In genomic region chr16:89922477-89922883, GRCh38 we compare ENCODE assay signal across 8 cellular contexts. TPM values are rescaled to one million over a fixed set of nuclear protein-coding genes. Genes with fewer than 3 reads are reported as not detected.
DNase-seq lines count a peak whose midpoint lies in the region; ATAC-seq and TF ChIP-seq lines count a peak whose summit lies in the region.

No MANE protein-coding gene starts in this region.

- H3K36me3 Mint-ChIP-seq in natural killer cell treated with Interleukin-12 subunit alpha and Interleukin-12 subunit beta and Interleukin-15 and Interleukin-18, amount 100 ng/mL, for 72 hours = no peaks in the 10 kb centered on the region

- H3K9me3 ChIP-seq in ES-I3 (ENCODE audit: control insufficient read depth, insufficient read depth, low read length) = no peaks in the 10 kb centered on the region
- no peaks in the 10 kb centered on the region for H3K9me3 ChIP-seq in Loucy (ENCODE audit: insufficient read depth, low read depth, low read length)

- ATAC-seq in natural killer cell treated with Interleukin-12 subunit alpha and Interleukin-12 subunit beta and Interleukin-15 and Interleukin-18, amount 100 ng/mL, for 72 hours = peak; percentile 43 to 47
- ATAC-seq in GM18519 (IDR thresholded peaks at IDR 0.05; ENCODE audit: low FRiP score, unreplicated experiment) (no peak), GM18907 (IDR thresholded peaks at IDR 0.05; ENCODE audit: unreplicated experiment) (no peak)

- peaks cover 12 to 13% of the 10 kb centered on the region in 2 donors for H3K27me3 Mint-ChIP-seq in natural killer cell treated with Interleukin-12 subunit alpha and Interleukin-12 subunit beta and Interleukin-15 and Interleukin-18, amount 100 ng/mL, for 72 hours

- no peaks in the 10 kb centered on the region for H3K9me2 ChIP-seq in Loucy (replicated peaks; ENCODE audit: low read depth, low read length)

- H3K27ac Mint-ChIP-seq in natural killer cell treated with Interleukin-12 subunit alpha and Interleukin-12 subunit beta and Interleukin-15 and Interleukin-18, amount 100 ng/mL, for 72 hours = peak overlapping the region; percentile 69 to 79

- H3K4me2 ChIP-seq in Loucy (ENCODE audit: low read depth, low read length, poor library complexity, severe bottlenecking) = peak overlapping the region; percentile 95

- DNase-seq in activated CD8-positive, alpha-beta memory T cell treated with anti-CD3 and anti-CD28 coated beads, Interleukin-2, amount 50 U/mL, for 48 hours = peak; percentile 76
- DNase-seq in fibroblast of pulmonary artery (ENCODE audit: low read depth) (peak; percentile 90), HEK293T (ENCODE audit: extremely low spot score) (no peak)
- DNase-seq in natural killer cell treated with Interleukin-12 subunit alpha and Interleukin-12 subunit beta and Interleukin-15 and Interleukin-18, amount 100 ng/mL, for 72 hours (ENCODE audit: low spot score) = peak; percentile 75

- H3K9me3 Mint-ChIP-seq in natural killer cell treated with Interleukin-12 subunit alpha and Interleukin-12 subunit beta and Interleukin-15 and Interleukin-18, amount 100 ng/mL, for 72 hours = no peaks in the 10 kb centered on the region

- no peaks in the 10 kb centered on the region for H3F3A ChIP-seq in Loucy (ENCODE audit: low read depth)

- CTCF ChIA-PET in HEK293T (lab: Yijun Ruan, JAX) = interaction anchor here (1.6 to 2.2 kb wide), 2 partner anchors 12 to 14 kb away, joined by 8 to 16 read pairs; no protein-coding TSS in a partner anchor

- H4K20me1 ChIP-seq in Loucy (ENCODE audit: insufficient read depth, low read length, poor library complexity, severe bottlenecking) = no peaks in the 10 kb centered on the region

- peak overlapping the region; percentile 90 for H3K4me3 Mint-ChIP-seq in natural killer cell treated with Interleukin-12 subunit alpha and Interleukin-12 subunit beta and Interleukin-15 and Interleukin-18, amount 100 ng/mL, for 72 hours

- no peak overlapping the region for H2AFZ ChIP-seq in Loucy (ENCODE audit: low read length)

- peaks cover 18% of the 10 kb centered on the region; the same call in 1 of the 2 replicates for H3K79me2 ChIP-seq in Loucy (ENCODE audit: insufficient read depth, low read length)

- H3K27me3 ChIP-seq in Loucy (ENCODE audit: insufficient read depth, low read length, poor library complexity, severe bottlenecking) = no peaks in the 10 kb centered on the region

- TF ChIP-seq CTCF in Loucy (conservative IDR thresholded peaks at IDR 0.05; ENCODE audit: low read length) (no peak), fibroblast of pulmonary artery (IDR thresholded peaks at IDR 0.05; ENCODE audit: low read length, missing control alignments) (no peak)

- peaks cover 14% of the 10 kb centered on the region; the same call in 1 of the 2 replicates for H3K4me1 ChIP-seq in ES-I3 (ENCODE audit: insufficient read depth, low read length)
- peaks cover 37% of the 10 kb centered on the region for H3K4me1 ChIP-seq in Loucy (ENCODE audit: insufficient read depth, low read length, poor library complexity, severe bottlenecking)

- H3K4me3 ChIP-seq in Loucy (ENCODE audit: low read length, poor library complexity, severe bottlenecking) = peak overlapping the region; percentile 81
- peak overlapping the region; percentile 83 for H3K4me3 ChIP-seq in fibroblast of pulmonary artery (replicated peaks; ENCODE audit: low read depth, low read length)

- POLR2A ChIA-PET in HEK293T (lab: Yijun Ruan, JAX) = interaction anchor here (0.6 to 5.1 kb wide), 9 partner anchors 10 to 212 kb away, joined by 3 to 34 read pairs (median 7); partner anchors contain the start of gene TCF25

- peaks cover 24% of the 10 kb centered on the region in 2 donors for H3K4me1 Mint-ChIP-seq in natural killer cell treated with Interleukin-12 subunit alpha and Interleukin-12 subunit beta and Interleukin-15 and Interleukin-18, amount 100 ng/mL, for 72 hours (ENCODE audit: low read depth in 2 of 2)

- H3K9ac ChIP-seq in ES-I3 (ENCODE audit: low read depth, low read length) (peak overlapping the region; percentile 70), Loucy (ENCODE audit: low read depth, low read length, poor library complexity, severe bottlenecking) (peak overlapping the region; percentile 73)

- H3K36me3 ChIP-seq in ES-I3 (ENCODE audit: insufficient read depth, low read length) = no peaks in the 10 kb centered on the region
- no peaks in the 10 kb centered on the region for H3K36me3 ChIP-seq in Loucy (ENCODE audit: insufficient read depth, low read length)

TF ChIP-seq in HEK293T, 16 proteins besides CTCF, POLR2A, EP300 and RAD21:
- TF ChIP-seq TARDBP (IDR thresholded peaks at IDR 0.05) = no peak
- TF ChIP-seq CTBP1 (IDR thresholded peaks at IDR 0.05; ENCODE audit: borderline replicate concordance) = no peak
- no peak for TF ChIP-seq SP1 (IDR thresholded peaks at IDR 0.05)
- no peak for TF ChIP-seq ZNF384 (IDR thresholded peaks at IDR 0.05)
- no peak for TF ChIP-seq HDGF (IDR thresholded peaks at IDR 0.05; ENCODE audit: borderline replicate concordance)
- no peak for TF ChIP-seq SUZ12 (IDR thresholded peaks at IDR 0.05)
- no peak for TF ChIP-seq BHLHE40 (IDR thresholded peaks at IDR 0.05; ENCODE audit: borderline replicate concordance)
- no peak for TF ChIP-seq ARNT (IDR thresholded peaks at IDR 0.05)
- no peak; the same call in 1 of the 2 replicates for TF ChIP-seq L3MBTL2 (conservative IDR thresholded peaks at IDR 0.05)
- TF ChIP-seq FOXM1 (IDR thresholded peaks at IDR 0.05; ENCODE audit: borderline replicate concordance) = no peak
- TF ChIP-seq FOXK2 (IDR thresholded peaks at IDR 0.05) = no peak
- no peak for TF ChIP-seq NFRKB (IDR thresholded peaks at IDR 0.05)
- no peak for TF ChIP-seq FOXA1 (IDR thresholded peaks at IDR 0.05)
- TF ChIP-seq PKNOX1 (IDR thresholded peaks at IDR 0.05) = no peak
- no peak for TF ChIP-seq ELF4 (IDR thresholded peaks at IDR 0.05)
- no peak for TF ChIP-seq LEF1 (IDR thresholded peaks at IDR 0.05; ENCODE audit: borderline replicate concordance)

RNA-seq across cellular contexts. Expression of gene TUBB3, which starts 0.7 kb away (rescaled TPM):
- 10 to 100 TPM in 1 of 2 donors, 1 to 10 TPM in 1; 9.6 to 10.9 TPM for total RNA-seq in natural killer cell treated with Interleukin-12 subunit alpha and Interleukin-12 subunit beta and Interleukin-15 and Interleukin-18, amount 100 ng/mL, for 72 hours

RNA-seq across cellular contexts. Expression of gene MC1R, which starts 3.8 kb away (rescaled TPM):
- total RNA-seq in natural killer cell treated with Interleukin-12 subunit alpha and Interleukin-12 subunit beta and Interleukin-15 and Interleukin-18, amount 100 ng/mL, for 72 hours = 10 to 100 TPM in 1 of 2 donors, 1 to 10 TPM in 1; 9.3 to 13.0 TPM

RNA-seq across cellular contexts. Expression of gene DEF8, which starts 26.1 kb away (rescaled TPM):
- 10 to 100 TPM; 44.2 to 55.5 TPM for total RNA-seq in natural killer cell treated with Interleukin-12 subunit alpha and Interleukin-12 subunit beta and Interleukin-15 and Interleukin-18, amount 100 ng/mL, for 72 hours

RNA-seq across cellular contexts. Expression of gene TCF25, which starts 49.1 kb away (rescaled TPM):
- total RNA-seq in natural killer cell treated with Interleukin-12 subunit alpha and Interleukin-12 subunit beta and Interleukin-15 and Interleukin-18, amount 100 ng/mL, for 72 hours = 100 to 1,000 TPM; 239 to 382 TPM

Comparison
In these comparisons a context has a peak if more than half of its experiments do, and no peak if none do; other contexts are left out.
1. ATAC-seq: peak in natural killer cell treated with Interleukin-12 subunit alpha and Interleukin-12 subunit beta and Interleukin-15 and Interleukin-18, amount 100 ng/mL, for 72 hours (2 of 2); none in GM18519 (single experiment) and GM18907 (single experiment).